ENCODE assay signal across 1 cellular context in the genomic region with DNA sequence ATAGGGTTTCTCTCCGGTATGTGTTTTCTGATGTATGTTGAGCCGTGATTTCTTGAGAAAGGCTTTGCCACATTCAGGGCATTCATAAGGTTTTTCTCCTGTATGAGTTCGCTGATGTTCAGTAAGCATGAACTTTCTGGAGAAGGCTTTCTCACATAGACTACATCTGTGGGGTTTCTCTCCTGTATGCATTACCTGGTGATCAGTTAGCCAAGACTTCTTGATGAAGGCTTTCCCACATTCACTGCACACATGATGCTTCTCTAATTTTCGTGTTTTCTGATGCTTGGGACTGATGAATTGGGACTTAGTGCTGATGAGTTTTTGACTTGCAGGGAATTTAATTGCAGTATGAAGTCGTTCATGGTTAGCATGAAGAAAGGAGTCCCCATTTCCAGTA.
TF ChIP-seq lines count a peak whose summit lies in the region.

No MANE protein-coding gene starts in this region.

TF ChIP-seq in GM12878, 131 proteins besides CTCF, POLR2A, EP300 and RAD21:
- TF ChIP-seq MEF2B (IDR thresholded peaks at IDR 0.05; ENCODE audit: partially characterized antibody, poor library complexity, severe bottlenecking) = no peak
- no peak for TF ChIP-seq ZNF207 (IDR thresholded peaks at IDR 0.05; ENCODE audit: borderline replicate concordance)
- TF ChIP-seq, protein P1, sequence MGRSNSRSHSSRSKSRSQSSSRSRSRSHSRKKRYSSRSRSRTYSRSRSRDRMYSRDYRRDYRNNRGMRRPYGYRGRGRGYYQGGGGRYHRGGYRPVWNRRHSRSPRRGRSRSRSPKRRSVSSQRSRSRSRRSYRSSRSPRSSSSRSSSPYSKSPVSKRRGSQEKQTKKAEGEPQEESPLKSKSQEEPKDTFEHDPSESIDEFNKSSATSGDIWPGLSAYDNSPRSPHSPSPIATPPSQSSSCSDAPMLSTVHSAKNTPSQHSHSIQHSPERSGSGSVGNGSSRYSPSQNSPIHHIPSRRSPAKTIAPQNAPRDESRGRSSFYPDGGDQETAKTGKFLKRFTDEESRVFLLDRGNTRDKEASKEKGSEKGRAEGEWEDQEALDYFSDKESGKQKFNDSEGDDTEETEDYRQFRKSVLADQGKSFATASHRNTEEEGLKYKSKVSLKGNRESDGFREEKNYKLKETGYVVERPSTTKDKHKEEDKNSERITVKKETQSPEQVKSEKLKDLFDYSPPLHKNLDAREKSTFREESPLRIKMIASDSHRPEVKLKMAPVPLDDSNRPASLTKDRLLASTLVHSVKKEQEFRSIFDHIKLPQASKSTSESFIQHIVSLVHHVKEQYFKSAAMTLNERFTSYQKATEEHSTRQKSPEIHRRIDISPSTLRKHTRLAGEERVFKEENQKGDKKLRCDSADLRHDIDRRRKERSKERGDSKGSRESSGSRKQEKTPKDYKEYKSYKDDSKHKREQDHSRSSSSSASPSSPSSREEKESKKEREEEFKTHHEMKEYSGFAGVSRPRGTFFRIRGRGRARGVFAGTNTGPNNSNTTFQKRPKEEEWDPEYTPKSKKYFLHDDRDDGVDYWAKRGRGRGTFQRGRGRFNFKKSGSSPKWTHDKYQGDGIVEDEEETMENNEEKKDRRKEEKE (IDR thresholded peaks at IDR 0.05) = no peak
- TF ChIP-seq FOXK2 (IDR thresholded peaks at IDR 0.05) = no peak
